ENCODE assay signal across 8 cellular contexts in the genomic region with DNA sequence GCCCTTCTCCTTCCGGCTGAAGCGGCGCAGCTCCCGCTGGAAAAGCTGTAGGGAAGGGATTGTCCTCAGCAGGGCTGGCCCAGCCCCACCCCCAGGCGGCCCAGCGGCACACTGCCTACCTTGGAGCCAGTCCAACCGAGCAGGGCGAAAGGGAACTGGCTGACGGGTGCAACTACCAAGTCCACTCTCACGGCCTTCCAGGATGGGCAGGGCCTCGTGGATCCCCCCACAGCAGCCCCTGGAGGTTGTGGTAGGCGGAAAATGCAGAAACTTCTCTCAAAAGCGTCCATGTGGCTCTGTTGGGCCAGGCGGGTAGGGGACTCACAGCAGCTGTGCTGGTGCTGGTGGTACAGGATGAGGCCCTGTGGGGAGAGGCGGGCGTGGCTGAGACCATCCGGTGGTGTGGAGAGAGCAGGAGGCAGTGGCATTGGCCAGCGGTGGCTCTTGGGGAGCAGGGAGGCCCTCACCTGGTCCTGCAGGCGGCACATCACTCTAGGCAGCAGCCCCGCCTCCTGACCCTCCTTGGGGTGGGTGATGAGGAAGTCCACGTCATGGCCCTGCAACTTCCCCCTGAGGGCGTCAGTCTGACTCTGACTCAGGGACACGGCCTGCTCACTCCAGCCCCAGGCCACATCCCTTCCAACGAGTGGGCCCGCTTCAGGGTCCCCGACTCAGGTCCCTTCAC. TPM values are rescaled to one million over a fixed set of nuclear protein-coding genes. Genes with fewer than 3 reads are reported as not detected.
DNase-seq lines count a peak whose midpoint lies in the region; ATAC-seq and TF ChIP-seq lines count a peak whose summit lies in the region.

No MANE protein-coding gene starts in this region.

- H3K4me3 ChIP-seq in HL-60 (replicated peaks; ENCODE audit: insufficient read depth, low read length): no peak overlapping the region
- H3K4me3 ChIP-seq in skeletal muscle satellite cell (ENCODE audit: low read length): peak overlapping the region; percentile 63

- peaks cover 39% of the 10 kb centered on the region for H3K4me1 ChIP-seq in skeletal muscle satellite cell (ENCODE audit: control insufficient read depth, insufficient read depth, low read length)

- H3K9me3 Mint-ChIP-seq in activated T-cell treated with anti-CD3 and anti-CD28 coated beads, Interleukin-2, amount 50 U/mL, for 4 hours: no peaks in the 10 kb centered on the region
- no peaks in the 10 kb centered on the region for H3K9me3 Mint-ChIP-seq in endothelial cell (ENCODE audit: unreplicated experiment)
- H3K9me3 Mint-ChIP-seq in activated T-helper 2 cell treated with anti-CD3 and anti-CD28 coated beads, Interferon-gamma antibody, Interleukin-2, Interleukin-4, amounts not matched to agents 10 μg/mL and 5 μg/mL and 100 μg/mL, durations not matched to agents 14 hours and 24 hours and 36 hours: no peaks in the 10 kb centered on the region

- H3K9ac ChIP-seq in skeletal muscle satellite cell (ENCODE audit: low read depth, low read length): peak overlapping the region; percentile 62

- peaks cover 10% of the 10 kb centered on the region for H3K4me1 Mint-ChIP-seq in activated T-cell treated with anti-CD3 and anti-CD28 coated beads, Interleukin-2, amount 50 U/mL, for 4 hours (ENCODE audit: low read depth)
- no peaks in the 10 kb centered on the region for H3K4me1 Mint-ChIP-seq in endothelial cell (ENCODE audit: unreplicated experiment)
- peaks cover 9% of the 10 kb centered on the region for H3K4me1 Mint-ChIP-seq in activated T-helper 2 cell treated with anti-CD3 and anti-CD28 coated beads, Interferon-gamma antibody, Interleukin-2, Interleukin-4, amounts not matched to agents 10 μg/mL and 5 μg/mL and 100 μg/mL, durations not matched to agents 14 hours and 24 hours and 36 hours (ENCODE audit: low read depth)

- peak overlapping the region; percentile 70 for H3K27ac ChIP-seq in HL-60 (replicated peaks)

- H3K27ac Mint-ChIP-seq in endothelial cell (ENCODE audit: unreplicated experiment): no peak overlapping the region
- H3K27ac Mint-ChIP-seq in activated T-helper 2 cell treated with anti-CD3 and anti-CD28 coated beads, Interferon-gamma antibody, Interleukin-2, Interleukin-4, amounts not matched to agents 10 μg/mL and 5 μg/mL and 100 μg/mL, durations not matched to agents 14 hours and 24 hours and 36 hours: no peak overlapping the region

- no peaks in the 10 kb centered on the region for H3K27me3 Mint-ChIP-seq in activated T-cell treated with anti-CD3 and anti-CD28 coated beads, Interleukin-2, amount 50 U/mL, for 4 hours (ENCODE audit: low read depth)
- H3K27me3 Mint-ChIP-seq in endothelial cell (ENCODE audit: unreplicated experiment): peaks cover 9% of the 10 kb centered on the region
- no peaks in the 10 kb centered on the region for H3K27me3 Mint-ChIP-seq in activated T-helper 2 cell treated with anti-CD3 and anti-CD28 coated beads, Interferon-gamma antibody, Interleukin-2, Interleukin-4, amounts not matched to agents 10 μg/mL and 5 μg/mL and 100 μg/mL, durations not matched to agents 14 hours and 24 hours and 36 hours (ENCODE audit: low read depth)

- no peaks in the 10 kb centered on the region for H3K9me3 ChIP-seq in skeletal muscle satellite cell (replicated peaks; ENCODE audit: low read length)

- peaks cover 43% of the 10 kb centered on the region for H3K36me3 ChIP-seq in skeletal muscle satellite cell (ENCODE audit: insufficient read depth, low read length)

- H3K36me3 Mint-ChIP-seq in activated T-cell treated with anti-CD3 and anti-CD28 coated beads, Interleukin-2, amount 50 U/mL, for 4 hours (ENCODE audit: insufficient read depth): peaks cover 18% of the 10 kb centered on the region
- H3K36me3 Mint-ChIP-seq in endothelial cell (ENCODE audit: low read depth, unreplicated experiment): peaks cover 16% of the 10 kb centered on the region
- H3K36me3 Mint-ChIP-seq in activated T-helper 2 cell treated with anti-CD3 and anti-CD28 coated beads, Interferon-gamma antibody, Interleukin-2, Interleukin-4, amounts not matched to agents 10 μg/mL and 5 μg/mL and 100 μg/mL, durations not matched to agents 14 hours and 24 hours and 36 hours (ENCODE audit: low read depth): peaks cover 55% of the 10 kb centered on the region

- DNase-seq in HL-60 (ENCODE audit: low read depth in 1 of 2, low spot score in 1 of 2) (peak; percentile 73 to 89), left cardiac atrium (peak; percentile 81), endothelial cell (ENCODE audit: low spot score) (no peak), DMS114 treated with DMSO at 0.1 percent for 48 hours (lab: John Stamatoyannopoulos, UW; ENCODE audit: unreplicated experiment) (no peak)
- peak; percentile 42 for DNase-seq in activated T-cell treated with anti-CD3 and anti-CD28 coated beads, Interleukin-2, amount 50 U/mL, for 4 hours
- DNase-seq in activated T-helper 2 cell treated with anti-CD3 and anti-CD28 coated beads, Interferon-gamma antibody, Interleukin-2, Interleukin-4, amounts not matched to agents 10 μg/mL and 5 μg/mL and 100 μg/mL, durations not matched to agents 14 hours and 24 hours and 36 hours (ENCODE audit: low spot score): no peak

- no peak overlapping the region for H3K4me3 Mint-ChIP-seq in activated T-cell treated with anti-CD3 and anti-CD28 coated beads, Interleukin-2, amount 50 U/mL, for 4 hours
- H3K4me3 Mint-ChIP-seq in endothelial cell (ENCODE audit: unreplicated experiment): no peak overlapping the region
- H3K4me3 Mint-ChIP-seq in activated T-helper 2 cell treated with anti-CD3 and anti-CD28 coated beads, Interferon-gamma antibody, Interleukin-2, Interleukin-4, amounts not matched to agents 10 μg/mL and 5 μg/mL and 100 μg/mL, durations not matched to agents 14 hours and 24 hours and 36 hours (ENCODE audit: low read depth): no peak overlapping the region

- ATAC-seq in GM19035 (IDR thresholded peaks at IDR 0.05; ENCODE audit: unreplicated experiment): peak; percentile 66
- peak; percentile 82 to 88 for ATAC-seq in activated T-cell treated with anti-CD3 and anti-CD28 coated beads, Interleukin-2, amount 50 U/mL, for 4 hours
- ATAC-seq in left cardiac atrium: peak; percentile 62 to 75

- no peaks in the 10 kb centered on the region for H3K27me3 ChIP-seq in HL-60 (ENCODE audit: insufficient read depth, poor library complexity, severe bottlenecking)
- no peaks in the 10 kb centered on the region for H3K27me3 ChIP-seq in skeletal muscle satellite cell (ENCODE audit: control insufficient read depth, insufficient read depth, low read length)

- H3K4me2 ChIP-seq in skeletal muscle satellite cell (ENCODE audit: low read length): peak overlapping the region; percentile 77

- intact Hi-C loops in left cardiac atrium (cut with DNase I): no loop called here
- intact Hi-C loops in activated T-helper 2 cell treated with anti-CD3 and anti-CD28 coated beads, Interferon-gamma antibody, Interleukin-2, Interleukin-4, amounts not matched to agents 10 μg/mL and 5 μg/mL and 100 μg/mL, durations not matched to agents 14 hours and 24 hours and 36 hours (cut with micrococcal nuclease): no loop called here

- TF ChIP-seq CTCF in HL-60 (IDR thresholded peaks at IDR 0.05; ENCODE audit: insufficient read depth, low read length) (no peak), endothelial cell (IDR thresholded peaks at IDR 0.05; ENCODE audit: unreplicated experiment) (no peak)

RNA-seq across cellular contexts. Expression of a gene that starts 8.4 kb away (rescaled TPM):
- total RNA-seq in activated T-cell treated with anti-CD3 and anti-CD28 coated beads, Interleukin-2, amount 50 U/mL, for 4 hours: under 1 TPM in 1 of 3 donors, not detected in 2; 0.24 TPM
- total RNA-seq in left cardiac atrium (1,000 to 10,000 TPM in 1 of 2 donors, 100 to 1,000 TPM in 1; 799 to 1,159 TPM), endothelial cell (ENCODE audit: unreplicated experiment) (not detected)
- 2.2 TPM in 1 of 2 replicates, not detected in the other for total RNA-seq in skeletal muscle satellite cell (2012; rRNA removed)
- 0.67 and 0.73 TPM in 2 replicates for total RNA-seq in activated T-helper 2 cell treated with anti-CD3 and anti-CD28 coated beads, Interferon-gamma antibody, Interleukin-2, Interleukin-4, amounts not matched to agents 10 μg/mL and 5 μg/mL and 100 μg/mL, durations not matched to agents 14 hours and 24 hours and 36 hours

RNA-seq across cellular contexts. Expression of a gene that starts 8.5 kb away (rescaled TPM):
- total RNA-seq in activated T-cell treated with anti-CD3 and anti-CD28 coated beads, Interleukin-2, amount 50 U/mL, for 4 hours: 10 to 100 TPM; 33.0 to 45.1 (median 37.7) TPM
- total RNA-seq in left cardiac atrium (10 to 100 TPM; 20.0 to 22.1 TPM), endothelial cell (ENCODE audit: unreplicated experiment) (16.9 TPM)
- total RNA-seq in skeletal muscle satellite cell (2012; rRNA removed): 16.0 and 23.8 TPM in 2 replicates
- total RNA-seq in activated T-helper 2 cell treated with anti-CD3 and anti-CD28 coated beads, Interferon-gamma antibody, Interleukin-2, Interleukin-4, amounts not matched to agents 10 μg/mL and 5 μg/mL and 100 μg/mL, durations not matched to agents 14 hours and 24 hours and 36 hours: 36.8 and 42.7 TPM in 2 replicates

RNA-seq across cellular contexts. Expression of a gene that starts 29.3 kb away (rescaled TPM):
- total RNA-seq in activated T-cell treated with anti-CD3 and anti-CD28 coated beads, Interleukin-2, amount 50 U/mL, for 4 hours: 100 to 1,000 TPM; 147 to 167 (median 165) TPM
- 10 to 100 TPM; 42.1 to 48.7 TPM for total RNA-seq in left cardiac atrium
- total RNA-seq in skeletal muscle satellite cell (2012; rRNA removed): 113 and 117 TPM in 2 replicates
- 47.5 TPM for total RNA-seq in endothelial cell (ENCODE audit: unreplicated experiment)
- total RNA-seq in activated T-helper 2 cell treated with anti-CD3 and anti-CD28 coated beads, Interferon-gamma antibody, Interleukin-2, Interleukin-4, amounts not matched to agents 10 μg/mL and 5 μg/mL and 100 μg/mL, durations not matched to agents 14 hours and 24 hours and 36 hours: 131 and 143 TPM in 2 replicates

RNA-seq across cellular contexts. Expression of a gene that starts 30.3 kb away (rescaled TPM):
- 10 to 100 TPM; 26.7 to 36.3 (median 35.7) TPM for total RNA-seq in activated T-cell treated with anti-CD3 and anti-CD28 coated beads, Interleukin-2, amount 50 U/mL, for 4 hours
- 100 to 1,000 TPM in 1 of 2 donors, 10 to 100 TPM in 1; 65.0 to 117 TPM for total RNA-seq in left cardiac atrium
- 36.7 and 51.7 TPM in 2 replicates for total RNA-seq in skeletal muscle satellite cell (2012; rRNA removed)
- total RNA-seq in endothelial cell (ENCODE audit: unreplicated experiment): 22.2 TPM
- 36.4 and 38.7 TPM in 2 replicates for total RNA-seq in activated T-helper 2 cell treated with anti-CD3 and anti-CD28 coated beads, Interferon-gamma antibody, Interleukin-2, Interleukin-4, amounts not matched to agents 10 μg/mL and 5 μg/mL and 100 μg/mL, durations not matched to agents 14 hours and 24 hours and 36 hours

RNA-seq across cellular contexts. Expression of a gene that starts 49.5 kb away (rescaled TPM):
- 100 to 1,000 TPM; 336 to 373 (median 346) TPM for total RNA-seq in activated T-cell treated with anti-CD3 and anti-CD28 coated beads, Interleukin-2, amount 50 U/mL, for 4 hours
- total RNA-seq in left cardiac atrium (10 to 100 TPM; 95.8 to 98.9 TPM), endothelial cell (ENCODE audit: unreplicated experiment) (39.9 TPM)
- total RNA-seq in skeletal muscle satellite cell (2012; rRNA removed): 143 and 171 TPM in 2 replicates
- 205 and 215 TPM in 2 replicates for total RNA-seq in activated T-helper 2 cell treated with anti-CD3 and anti-CD28 coated beads, Interferon-gamma antibody, Interleukin-2, Interleukin-4, amounts not matched to agents 10 μg/mL and 5 μg/mL and 100 μg/mL, durations not matched to agents 14 hours and 24 hours and 36 hours

Comparison
In these comparisons a context has a peak if more than half of its experiments do, and no peak if none do; other contexts are left out.
1. DNase-seq: peak in HL-60 (2 of 2), activated T-cell treated with anti-CD3 and anti-CD28 coated beads, Interleukin-2, amount 50 U/mL, for 4 hours (single experiment) and left cardiac atrium (single experiment); none in endothelial cell (single experiment), DMS114 treated with DMSO at 0.1 percent for 48 hours (single experiment) and activated T-helper 2 cell treated with anti-CD3 and anti-CD28 coated beads, Interferon-gamma antibody, Interleukin-2, Interleukin-4, amounts not matched to agents 10 μg/mL and 5 μg/mL and 100 μg/mL, durations not matched to agents 14 hours and 24 hours and 36 hours (single experiment).
2. RNA of a gene that starts 8.4 kb away (total RNA-seq): 799 to 1,159 TPM in left cardiac atrium; 0.67 to 0.73 TPM in activated T-helper 2 cell treated with anti-CD3 and anti-CD28 coated beads, Interferon-gamma antibody, Interleukin-2, Interleukin-4, amounts not matched to agents 10 μg/mL and 5 μg/mL and 100 μg/mL, durations not matched to agents 14 hours and 24 hours and 36 hours, not detected in endothelial cell (single experiment) and 0.24 TPM in activated T-cell treated with anti-CD3 and anti-CD28 coated beads, Interleukin-2, amount 50 U/mL, for 4 hours; every median in the first group is over 100 times any median in the second.
3. Peak in every context shown above with its lines, with median percentiles within 50 percentile points of each other: ATAC-seq.